In genomic region chr13:51435002-51435578, GRCh38 we compare ENCODE assay signal across 8 cellular contexts. TPM values are rescaled to one million over a fixed set of nuclear protein-coding genes. Genes with fewer than 3 reads are reported as not detected.
DNase-seq lines count a peak whose midpoint lies in the region; ATAC-seq and TF ChIP-seq lines count a peak whose summit lies in the region.

No MANE protein-coding gene starts in this region.

- H3K27me3 Mint-ChIP-seq in nephron progenitor cell (ENCODE audit: low read depth, poor library complexity): peaks cover 3% of the 10 kb centered on the region

- H3K4me3 ChIP-seq in DND-41 (ENCODE audit: low read depth in 1 of 2, low read length in 2 of 2): no peak overlapping the region
- no peak overlapping the region for H3K4me3 ChIP-seq in colonic mucosa

- H3K27ac ChIP-seq in DND-41 (ENCODE audit: low read length): no peak overlapping the region
- H3K27ac ChIP-seq in colonic mucosa: no peak overlapping the region

- H3K4me1 ChIP-seq in DND-41 (ENCODE audit: insufficient read depth, low read length): no peaks in the 10 kb centered on the region
- no peaks in the 10 kb centered on the region for H3K4me1 ChIP-seq in colonic mucosa

- no peaks in the 10 kb centered on the region for H4K20me1 ChIP-seq in DND-41 (ENCODE audit: insufficient read depth, low read length)

- H3K27ac Mint-ChIP-seq in nephron progenitor cell: no peak overlapping the region

- no peaks in the 10 kb centered on the region for H3K9me3 Mint-ChIP-seq in nephron progenitor cell

- no peak overlapping the region for H3K9ac ChIP-seq in DND-41 (ENCODE audit: low read depth, low read length)
- no peak overlapping the region for H3K9ac ChIP-seq in colonic mucosa (ENCODE audit: low read depth in 2 of 2, low read length in 2 of 2)

- H3K4me2 ChIP-seq in DND-41 (ENCODE audit: insufficient read depth, low read length): no peak overlapping the region

- no peak overlapping the region for H2AFZ ChIP-seq in DND-41 (ENCODE audit: low read depth, low read length)

- ATAC-seq in DND-41 (ENCODE audit: insufficient read depth, low read depth) (0 out of 3 replicates have a peak, but pooled peaks have one; percentile 33), GM21619 (IDR thresholded peaks at IDR 0.05; ENCODE audit: unreplicated experiment) (no peak)

- 0 out of 2 replicates have a peak, but pooled peaks cover 3% of the 10 kb centered on the region for H3K79me2 ChIP-seq in DND-41 (ENCODE audit: insufficient read depth, low read length)

- peaks cover 15% of the 10 kb centered on the region for H3K4me1 Mint-ChIP-seq in nephron progenitor cell

- no peaks in the 10 kb centered on the region for H3K9me3 ChIP-seq in DND-41 (ENCODE audit: insufficient read depth, low read length, severe bottlenecking)
- no peaks in the 10 kb centered on the region for H3K9me3 ChIP-seq in colonic mucosa

- peaks cover 21% of the 10 kb centered on the region for H3K36me3 Mint-ChIP-seq in nephron progenitor cell (ENCODE audit: low read depth)

- no peak overlapping the region for H3K4me3 Mint-ChIP-seq in nephron progenitor cell

- H3K36me3 ChIP-seq in DND-41 (ENCODE audit: insufficient read depth, low read length) (peaks cover 19% of the 10 kb centered on the region), colonic mucosa (no peaks in the 10 kb centered on the region)

- peak; percentile 54 for TF ChIP-seq CTCF in DND-41 (IDR thresholded peaks at IDR 0.05; ENCODE audit: borderline replicate concordance, extremely low read depth, low read length, poor library complexity, severe bottlenecking)
- TF ChIP-seq CTCF in colonic mucosa (IDR thresholded peaks at IDR 0.05): peak; percentile 27
- peak; percentile 45 for TF ChIP-seq CTCF in nephron progenitor cell (IDR thresholded peaks at IDR 0.05)

- DNase-seq in DND-41: no peak
- peak; percentile 8 for DNase-seq in MV-4-11 (lab: John Stamatoyannopoulos, UW)
- no peak for DNase-seq in colonic mucosa
- DNase-seq in nephron progenitor cell: no peak
- no peak for DNase-seq in NCI-H1930 (lab: John Stamatoyannopoulos, UW)
- no peak for DNase-seq in NCI-H2196 treated with DMSO at 0.1 percent for 48 hours (lab: John Stamatoyannopoulos, UW; ENCODE audit: unreplicated experiment)
- DNase-seq in activated CD4-positive, alpha-beta T cell treated with anti-CD3 and anti-CD28 coated beads for 4 hours: no peak

- H3K27me3 ChIP-seq in DND-41 (ENCODE audit: insufficient read depth, low read length, poor library complexity) (no peaks in the 10 kb centered on the region), colonic mucosa (no peaks in the 10 kb centered on the region)

- intact Hi-C loops in colonic mucosa (cut with DNase I): loop anchor here (5.0 kb wide), 1 partner anchor 362 kb away; no protein-coding TSS in a partner anchor

RNA-seq across cellular contexts. Expression of gene INTS6, which starts 17.7 kb away (rescaled TPM):
- total RNA-seq in colonic mucosa: 10 to 100 TPM; 30.8 to 32.3 TPM
